In the genomic region with DNA sequence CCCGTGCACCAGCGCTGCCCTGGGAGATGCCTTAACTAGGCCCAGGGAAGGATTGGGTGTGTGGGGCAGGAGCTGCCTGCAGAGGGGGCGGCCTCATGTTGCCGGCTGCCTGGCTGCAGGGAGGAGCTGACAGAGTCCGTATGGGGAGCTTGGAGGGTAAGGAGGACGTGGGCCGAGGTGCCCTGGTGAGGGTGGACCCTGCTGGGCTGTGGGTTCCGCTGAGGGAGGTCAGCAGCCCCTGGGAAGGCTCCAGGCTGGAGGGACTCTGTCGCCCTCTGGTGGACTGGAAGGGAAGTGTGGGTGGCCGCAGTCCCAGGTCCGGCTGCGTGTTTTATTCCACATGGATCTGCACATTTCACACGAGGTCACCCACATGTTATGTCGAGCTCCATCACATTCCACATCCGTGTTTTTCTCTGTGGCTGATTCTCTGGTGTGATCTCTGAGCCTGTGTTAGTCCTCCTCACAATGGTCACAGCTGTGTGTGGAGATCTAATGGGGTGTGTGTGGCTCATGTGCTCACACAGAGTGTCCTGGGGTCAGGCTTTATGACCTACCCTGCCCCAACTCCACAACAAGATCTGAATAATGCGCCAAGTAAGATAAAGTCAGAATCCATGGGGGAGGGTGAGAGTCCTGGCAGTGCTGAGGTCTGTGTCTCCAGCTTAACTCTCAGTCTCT, we compare ENCODE assay signal across 8 cellular contexts. TPM values are rescaled to one million over a fixed set of nuclear protein-coding genes. Genes with fewer than 3 reads are reported as not detected.
DNase-seq lines count a peak whose midpoint lies in the region; ATAC-seq and TF ChIP-seq lines count a peak whose summit lies in the region.

No MANE protein-coding gene starts in this region.

- H3K36me3 ChIP-seq in esophagus squamous epithelium: no peaks in the 10 kb centered on the region

- 15 to 28% methylated on average over 9 to 15 of the region's 16 CpGs for WGBS in esophagus squamous epithelium, 2 donors

- H3K9me3 Mint-ChIP-seq in osteocyte (ENCODE audit: unreplicated experiment): peaks cover 9% of the 10 kb centered on the region

- no peaks in the 10 kb centered on the region for H3K36me3 Mint-ChIP-seq in osteocyte (ENCODE audit: unreplicated experiment)

- in situ Hi-C loops in KBM-7 (cut with MboI; ENCODE audit: low pct_unique_long_range_greater_than_20kb, low sequenced_read_pairs): no loop called here

- H3K4me3 ChIP-seq in esophagus squamous epithelium: no peak overlapping the region

- H3K27ac Mint-ChIP-seq in osteocyte (ENCODE audit: unreplicated experiment): no peak overlapping the region

- intact Hi-C loops in esophagus squamous epithelium (cut with DNase I): loop anchor here (10.0 kb wide), 1 partner anchor 142 kb away; no protein-coding TSS in a partner anchor

- no peak for TF ChIP-seq POLR2A in esophagus squamous epithelium (IDR thresholded peaks at IDR 0.05)

- ATAC-seq in GM18907 (IDR thresholded peaks at IDR 0.05; ENCODE audit: unreplicated experiment): no peak

- H3K27me3 ChIP-seq in esophagus squamous epithelium: peaks cover 0 to 34% (median 0%) of the 10 kb centered on the region in 4 donors

- TF ChIP-seq CTCF in esophagus squamous epithelium (IDR thresholded peaks at IDR 0.05): peak; percentile 73 to 90 (median 80)
- TF ChIP-seq CTCF in osteocyte (IDR thresholded peaks at IDR 0.05): peak; percentile 80

- no peak overlapping the region for H3K4me3 Mint-ChIP-seq in osteocyte (ENCODE audit: unreplicated experiment)

- no peaks in the 10 kb centered on the region for H3K9me3 ChIP-seq in esophagus squamous epithelium

- no peaks in the 10 kb centered on the region for H3K4me1 Mint-ChIP-seq in osteocyte (ENCODE audit: unreplicated experiment)

- no peaks in the 10 kb centered on the region for H3K27me3 Mint-ChIP-seq in osteocyte (ENCODE audit: unreplicated experiment)

- H3K27ac ChIP-seq in esophagus squamous epithelium: no peak overlapping the region

- H3K4me1 ChIP-seq in esophagus squamous epithelium: no peaks in the 10 kb centered on the region

- DNase-seq in EH (ENCODE audit: low read depth) (peak; percentile 28), KBM-7 (peak; percentile 30), esophagus squamous epithelium (lab: John Stamatoyannopoulos, UW) (no peak), osteocyte (ENCODE audit: extremely low spot score, unreplicated experiment) (no peak), GDM1 (lab: John Stamatoyannopoulos, UW) (no peak), SKM-1 (lab: John Stamatoyannopoulos, UW; ENCODE audit: unreplicated experiment) (no peak)
- DNase-seq in activated CD4-positive, alpha-beta T cell treated with anti-CD3 and anti-CD28 coated beads, Interleukin-2, amount 50 U/mL, for 48 hours: peak; percentile 49 to 58

RNA-seq across cellular contexts. Expression of a gene that starts 1.8 kb away (rescaled TPM):
- not detected for total RNA-seq in esophagus squamous epithelium
- not detected in 2 replicates for total RNA-seq in osteocyte

Comparison
In these comparisons a context has a peak if more than half of its experiments do, and no peak if none do; other contexts are left out.
1. DNase-seq: peak in EH (single experiment), KBM-7 (single experiment) and activated CD4-positive, alpha-beta T cell treated with anti-CD3 and anti-CD28 coated beads, Interleukin-2, amount 50 U/mL, for 48 hours (2 of 2); none in esophagus squamous epithelium (single experiment), osteocyte (single experiment), GDM1 (single experiment) and SKM-1 (single experiment).